ENCODE assay signal across 13 cellular contexts in genomic region chr5:176405656-176406435, GRCh38. TPM values are rescaled to one million over a fixed set of nuclear protein-coding genes. Genes with fewer than 3 reads are reported as not detected.
A peak's percentile ranks its signal among the peaks of the same experiment; 100 is the strongest.
DNase-seq lines count a peak whose midpoint lies in the region; ATAC-seq and TF ChIP-seq lines count a peak whose summit lies in the region.
"Had no signal": no experiment of that assay in that cellular context is flagged by ENCODE, and none has a peak within 500 bp of the region (broad histone marks: within the 10 kb centered on the region; RNA-seq: fewer than 3 reads in every experiment).

No MANE protein-coding gene starts in this region.

- peaks cover 16% of the 10 kb centered on the region for H3K36me3 Mint-ChIP-seq in endothelial cell (ENCODE audit: low read depth, unreplicated experiment)

- no peak overlapping the region for H3K4me2 ChIP-seq in SK-N-SH

- H3K27ac Mint-ChIP-seq in endothelial cell (ENCODE audit: unreplicated experiment): no peak overlapping the region
- H3K27ac Mint-ChIP-seq: activated CD4-positive, alpha-beta T cell treated with anti-CD3 and anti-CD28 coated beads, Interleukin-2, amount 10 ng/mL, durations not matched to agents 24 days and 14 days; activated T-helper 2 cell treated with anti-CD3 and anti-CD28 coated beads, Interferon-gamma antibody, Interleukin-2, Interleukin-4, amounts not matched to agents 10 μg/mL and 5 μg/mL and 100 μg/mL, durations not matched to agents 14 hours and 24 hours and 36 hours; nephron had no signal

- H3K4me1 ChIP-seq in SK-N-SH (ENCODE audit: control insufficient read depth in 1 of 2, insufficient read depth in 2 of 2, low read depth in 1 of 2, low read length in 1 of 2): no peaks in the 10 kb centered on the region
- peaks cover 77% of the 10 kb centered on the region for H3K4me1 ChIP-seq in suprapubic skin

- no peaks in the 10 kb centered on the region for H3K79me2 ChIP-seq in SK-N-SH (ENCODE audit: insufficient read depth)

- TF ChIP-seq CTCF in SK-N-SH (IDR thresholded peaks at IDR 0.05) (no peak), endothelial cell (IDR thresholded peaks at IDR 0.05; ENCODE audit: unreplicated experiment) (no peak), suprapubic skin (IDR thresholded peaks at IDR 0.05) (no peak)

- no peak for TF ChIP-seq RAD21 in SK-N-SH (IDR thresholded peaks at IDR 0.05; ENCODE audit: low read length)

- H3F3A ChIP-seq in SK-N-SH (replicated peaks; ENCODE audit: insufficient read depth): no peaks in the 10 kb centered on the region

- no peaks in the 10 kb centered on the region for H3K9me3 ChIP-seq in SK-N-SH
- no peaks in the 10 kb centered on the region for H3K9me3 ChIP-seq in suprapubic skin
- H3K9me3 ChIP-seq: tibial artery had no signal

- TF ChIP-seq POLR2A in suprapubic skin (IDR thresholded peaks at IDR 0.05): no peak

- no peak overlapping the region for H2AFZ ChIP-seq in SK-N-SH (ENCODE audit: low read depth)

- CTCF ChIA-PET in SK-N-SH (lab: Yijun Ruan, JAX): interaction anchor here (1.0 to 2.1 kb wide), 4 partner anchors 10 to 675 kb away, joined by 3 to 11 read pairs (median 4); partner anchors contain the start of gene CLTB

- DNase-seq in SK-N-SH (peak; percentile 19), endothelial cell (ENCODE audit: low spot score) (peak; percentile 18), suprapubic skin (ENCODE audit: low spot score in 2 of 2) (peak; percentile 50 to 53)
- DNase-seq in stimulated activated CD4-positive, alpha-beta T cell treated with anti-CD3 and anti-CD28 coated beads, Interleukin-15, amount 100 ng/mL, for 24 hours: no peak
- DNase-seq: activated CD4-positive, alpha-beta T cell treated with anti-CD3 and anti-CD28 coated beads, Interleukin-2, amount 10 ng/mL, durations not matched to agents 24 days and 14 days; DMS 273 treated with DMSO at 0.1 percent for 48 hours; Karpas-422; NCI-H2029 had no signal

- H3K27me3 Mint-ChIP-seq in endothelial cell (ENCODE audit: unreplicated experiment): peaks cover 2% of the 10 kb centered on the region
- H3K27me3 Mint-ChIP-seq: activated CD4-positive, alpha-beta T cell treated with anti-CD3 and anti-CD28 coated beads, Interleukin-2, amount 10 ng/mL, durations not matched to agents 24 days and 14 days had no signal

- H3K36me3 ChIP-seq in SK-N-SH (replicated peaks in 1 of 2; ENCODE audit: control insufficient read depth in 1 of 2, insufficient read depth in 2 of 2, low read length in 1 of 2): peaks cover 0 to 9% of the 10 kb centered on the region in 2 experiments
- H3K36me3 ChIP-seq in suprapubic skin: peaks cover 46% of the 10 kb centered on the region

- H3K9me2 ChIP-seq in SK-N-SH: no peaks in the 10 kb centered on the region

- POLR2A ChIA-PET in SK-N-SH (lab: Yijun Ruan, JAX): interaction anchor here (1.2 kb wide), 1 partner anchor 14 kb away, joined by 6 read pairs; no protein-coding TSS in a partner anchor

- TF ChIP-seq EP300 in SK-N-SH (IDR thresholded peaks at IDR 0.05; ENCODE audit: borderline replicate concordance in 1 of 2, low read depth in 1 of 2, low read length in 1 of 2) (no peak), suprapubic skin (IDR thresholded peaks at IDR 0.05) (no peak)

- no peaks in the 10 kb centered on the region for H4K20me1 ChIP-seq in SK-N-SH (ENCODE audit: insufficient read depth)

- no peak overlapping the region for H3K4me3 ChIP-seq in SK-N-SH (ENCODE audit: low read depth in 2 of 2, low read length in 1 of 2)
- no peak overlapping the region for H3K4me3 ChIP-seq in suprapubic skin
- H3K4me3 ChIP-seq: tibial artery had no signal

- no peaks in the 10 kb centered on the region for H3K4me1 Mint-ChIP-seq in endothelial cell (ENCODE audit: unreplicated experiment)

- 89% methylated on average over 16 of the region's 20 CpGs for WGBS in SK-N-SH (ENCODE audit: low lambda C conversion rate)
- 86% methylated on average over 20 of the region's 20 CpGs for WGBS in suprapubic skin

- H3K4me3 Mint-ChIP-seq in endothelial cell (ENCODE audit: unreplicated experiment): no peak overlapping the region
- H3K4me3 Mint-ChIP-seq: activated CD4-positive, alpha-beta T cell treated with anti-CD3 and anti-CD28 coated beads, Interleukin-2, amount 10 ng/mL, durations not matched to agents 24 days and 14 days; nephron had no signal

- ATAC-seq in SK-N-SH treated with all-trans-retinoic acid at 6 μM for 48 hours (no peak; the same call in 2 of the 3 replicates), HG02678 (IDR thresholded peaks at IDR 0.05; ENCODE audit: unreplicated experiment) (no peak)

- no peaks in the 10 kb centered on the region for H3K9me3 Mint-ChIP-seq in endothelial cell (ENCODE audit: unreplicated experiment)
- H3K9me3 Mint-ChIP-seq: activated CD4-positive, alpha-beta T cell treated with anti-CD3 and anti-CD28 coated beads, Interleukin-2, amount 10 ng/mL, durations not matched to agents 24 days and 14 days; activated T-helper 2 cell treated with anti-CD3 and anti-CD28 coated beads, Interferon-gamma antibody, Interleukin-2, Interleukin-4, amounts not matched to agents 10 μg/mL and 5 μg/mL and 100 μg/mL, durations not matched to agents 14 hours and 24 hours and 36 hours; nephron had no signal

- no peak overlapping the region for H3K27ac ChIP-seq in SK-N-SH (ENCODE audit: low read depth in 2 of 2, low read length in 1 of 2)
- H3K27ac ChIP-seq in suprapubic skin: peak overlapping the region; percentile 51
- H3K27ac ChIP-seq: tibial artery had no signal

- no peaks in the 10 kb centered on the region for H3K27me3 ChIP-seq in SK-N-SH (ENCODE audit: insufficient read depth)
- H3K27me3 ChIP-seq in suprapubic skin: no peaks in the 10 kb centered on the region
- H3K27me3 ChIP-seq: tibial artery had no signal

- H3K9ac ChIP-seq in SK-N-SH: no peak overlapping the region

TF ChIP-seq in SK-N-SH, 30 proteins besides CTCF, POLR2A, EP300 and RAD21 (continues in another document):
- no peak for TF ChIP-seq TAF1 (IDR thresholded peaks at IDR 0.05; ENCODE audit: borderline replicate concordance, low read depth, low read length)
- no peak for TF ChIP-seq USF1 (IDR thresholded peaks at IDR 0.05; ENCODE audit: borderline replicate concordance, low read depth)
- TF ChIP-seq SMC3 (IDR thresholded peaks at IDR 0.05; ENCODE audit: low read depth, low read length): no peak
- TF ChIP-seq RXRA (IDR thresholded peaks at IDR 0.05; ENCODE audit: borderline replicate concordance, low read depth): no peak

TF ChIP-seq in SK-N-SH treated with all-trans-retinoic acid at 6 μM for 48 hours, 23 proteins besides CTCF, POLR2A, EP300 and RAD21:
- TF ChIP-seq GLIS3 (CRISPR knock-in tag; IDR thresholded peaks at IDR 0.05): no peak
- TF ChIP-seq TCF4 (CRISPR knock-in tag; IDR thresholded peaks at IDR 0.05; ENCODE audit: borderline replicate concordance): no peak
- TF ChIP-seq POU6F1 (CRISPR knock-in tag; IDR thresholded peaks at IDR 0.05; ENCODE audit: borderline replicate concordance, low read depth): no peak
- TF ChIP-seq RARB (CRISPR knock-in tag; IDR thresholded peaks at IDR 0.05): no peak

RNA-seq across cellular contexts. Expression of gene CLTB, which starts 10.5 kb away (rescaled TPM):
- 85.9 and 91.2 TPM in 2 replicates for polyA plus RNA-seq in SK-N-SH (2012; rRNA removed)
- polyA plus RNA-seq in SK-N-SH (2012; cell fraction: cytosol; rRNA removed): 67.0 and 82.5 TPM in 2 replicates
- 37.1 and 45.6 TPM in 2 replicates for polyA plus RNA-seq in SK-N-SH (2012; cell fraction: nucleus; rRNA removed)
- 35.2 TPM for total RNA-seq in endothelial cell (ENCODE audit: unreplicated experiment)
- 100 to 1,000 TPM; 298 to 644 (median 435) TPM for total RNA-seq in suprapubic skin

RNA-seq across cellular contexts. Expression of gene HIGD2A, which starts 17.3 kb away (rescaled TPM):
- 211 and 213 TPM in 2 replicates for polyA plus RNA-seq in SK-N-SH (2012; rRNA removed)
- polyA plus RNA-seq in SK-N-SH (2012; cell fraction: cytosol; rRNA removed): 139 and 190 TPM in 2 replicates
- 57.7 and 81.8 TPM in 2 replicates for polyA plus RNA-seq in SK-N-SH (2012; cell fraction: nucleus; rRNA removed)
- 88.3 TPM for total RNA-seq in endothelial cell (ENCODE audit: unreplicated experiment)
- total RNA-seq in suprapubic skin: 100 to 1,000 TPM; 119 to 173 (median 161) TPM

RNA-seq across cellular contexts. Expression of gene NOP16, which starts 17.4 kb away (rescaled TPM):
- polyA plus RNA-seq in SK-N-SH (2012; rRNA removed): 158 and 161 TPM in 2 replicates
- 134 and 136 TPM in 2 replicates for polyA plus RNA-seq in SK-N-SH (2012; cell fraction: cytosol; rRNA removed)
- 233 and 292 TPM in 2 replicates for polyA plus RNA-seq in SK-N-SH (2012; cell fraction: nucleus; rRNA removed)
- 11.9 TPM for total RNA-seq in endothelial cell (ENCODE audit: unreplicated experiment)
- total RNA-seq in suprapubic skin: 10 to 100 TPM; 21.9 to 33.9 (median 30.5) TPM

RNA-seq across cellular contexts. Expression of gene ARL10, which starts 40.6 kb away (rescaled TPM):
- polyA plus RNA-seq in SK-N-SH (2012; rRNA removed): 4.6 and 7.8 TPM in 2 replicates
- polyA plus RNA-seq in SK-N-SH (2012; cell fraction: cytosol; rRNA removed): 3.6 and 5.7 TPM in 2 replicates
- polyA plus RNA-seq in SK-N-SH (2012; cell fraction: nucleus; rRNA removed): 27.9 and 49.3 TPM in 2 replicates
- 14.5 TPM for total RNA-seq in endothelial cell (ENCODE audit: unreplicated experiment)
- 10 to 100 TPM in 3 of 4 donors, 1 to 10 TPM in 1; 7.1 to 36.4 (median 21.2) TPM for total RNA-seq in suprapubic skin

RNA-seq across cellular contexts. Expression of gene FAF2, which starts 42.3 kb away (rescaled TPM):
- 25.5 and 35.1 TPM in 2 replicates for polyA plus RNA-seq in SK-N-SH (2012; rRNA removed)
- 29.5 and 30.4 TPM in 2 replicates for polyA plus RNA-seq in SK-N-SH (2012; cell fraction: cytosol; rRNA removed)
- polyA plus RNA-seq in SK-N-SH (2012; cell fraction: nucleus; rRNA removed): 16.0 and 34.3 TPM in 2 replicates
- total RNA-seq in endothelial cell (ENCODE audit: unreplicated experiment) (40.6 TPM), suprapubic skin (10 to 100 TPM; 28.8 to 41.9 (median 37.1) TPM)
